In the genomic region with DNA sequence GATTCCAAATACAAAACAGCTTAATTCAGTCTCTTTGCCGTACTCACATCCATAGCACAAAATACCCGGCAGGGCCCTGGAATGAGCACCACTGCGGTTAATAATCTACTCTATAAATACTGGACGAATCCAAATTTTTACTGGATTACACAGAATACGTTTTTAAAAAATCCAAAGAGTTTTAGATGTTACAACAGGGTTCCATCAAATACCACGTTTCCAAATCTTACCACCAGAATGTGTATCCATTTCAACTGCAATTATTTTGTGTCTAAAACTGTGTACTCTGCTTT, we compare ENCODE assay signal across 8 cellular contexts. TPM values are rescaled to one million over a fixed set of nuclear protein-coding genes. Genes with fewer than 3 reads are reported as not detected.
DNase-seq lines count a peak whose midpoint lies in the region; ATAC-seq and TF ChIP-seq lines count a peak whose summit lies in the region.

No MANE protein-coding gene starts in this region.

- peak overlapping the region; percentile 100 for H3K27ac ChIP-seq in endodermal cell (ENCODE audit: low read depth, low read length)

- peak overlapping the region; percentile 99 for H3K9ac ChIP-seq in endodermal cell (ENCODE audit: extremely low read depth, low read length, poor library complexity, severe bottlenecking)

- no peaks in the 10 kb centered on the region for H3K27me3 Mint-ChIP-seq in endodermal cell (ENCODE audit: insufficient read depth)
- peaks cover 10% of the 10 kb centered on the region for H3K27me3 Mint-ChIP-seq in neural crest cell (ENCODE audit: low read depth)

- no peaks in the 10 kb centered on the region for H3K36me3 Mint-ChIP-seq in endodermal cell (ENCODE audit: low read depth)
- H3K36me3 Mint-ChIP-seq in neural crest cell (ENCODE audit: low read depth), result peaks cover 6% of the 10 kb centered on the region

- H3K27me3 ChIP-seq in endodermal cell (ENCODE audit: control insufficient read depth, insufficient read depth, low read length, poor library complexity, severe bottlenecking), result no peaks in the 10 kb centered on the region

- no peak for ATAC-seq in HG03139 (IDR thresholded peaks at IDR 0.05; ENCODE audit: unreplicated experiment)

- DNase-seq in DMS53 (lab: John Stamatoyannopoulos, UW) (peak; percentile 21), DMS53 treated with DMSO at 0.1 percent for 48 hours (lab: John Stamatoyannopoulos, UW; ENCODE audit: unreplicated experiment) (no peak), OCI-M1 (lab: John Stamatoyannopoulos, UW) (peak; percentile 55), endodermal cell (no peak), neural crest cell (ENCODE audit: low read depth, low spot score) (no peak), GM20000 (ENCODE audit: low spot score) (no peak), NCI-H1048 (lab: John Stamatoyannopoulos, UW) (no peak)

- H3K4me1 Mint-ChIP-seq in endodermal cell (peaks cover 8% of the 10 kb centered on the region), neural crest cell (peaks cover 37% of the 10 kb centered on the region)

- TF ChIP-seq CTCF in endodermal cell (conservative IDR thresholded peaks at IDR 0.05) (no peak), neural crest cell (conservative IDR thresholded peaks at IDR 0.05) (no peak), GM20000 (IDR thresholded peaks at IDR 0.05; ENCODE audit: extremely low read depth, missing control alignments) (no peak)

- no peaks in the 10 kb centered on the region for H3K4me1 ChIP-seq in endodermal cell (ENCODE audit: control insufficient read depth, insufficient read depth, low read length)

- H3K27ac Mint-ChIP-seq in endodermal cell, result peak overlapping the region; percentile 97
- peak overlapping the region; percentile 100 for H3K27ac Mint-ChIP-seq in neural crest cell (ENCODE audit: unreplicated experiment)

- H3K4me3 ChIP-seq in endodermal cell (ENCODE audit: low read length), result peak overlapping the region; percentile 91

- H3K9me3 Mint-ChIP-seq in endodermal cell (no peaks in the 10 kb centered on the region), neural crest cell (no peaks in the 10 kb centered on the region)

- H3K4me3 Mint-ChIP-seq in endodermal cell, result peak overlapping the region; percentile 99
- peak overlapping the region; percentile 97 for H3K4me3 Mint-ChIP-seq in neural crest cell

- WGBS in endodermal cell (ENCODE audit: insufficient coverage in 1 of 2, insufficient read length in 1 of 2), 2 experiments, result 14 to 17% methylated on average over 5 to 6 of the region's 6 CpGs

- no peaks in the 10 kb centered on the region for H3K9me3 ChIP-seq in endodermal cell (ENCODE audit: control insufficient read depth, low read length)

- no peaks in the 10 kb centered on the region for H3K36me3 ChIP-seq in endodermal cell (ENCODE audit: control insufficient read depth, insufficient read depth, low read length)

RNA-seq across cellular contexts. Expression of a gene that starts 1.8 kb away (rescaled TPM):
- total RNA-seq in endodermal cell, result 10 to 100 TPM; 23.2 to 23.6 TPM
- polyA plus RNA-seq in endodermal cell (2013, experiment 1 of 2), result 23.8 TPM
- 25.8 TPM for polyA plus RNA-seq in endodermal cell (2013, experiment 2 of 2)
- 26.8 and 29.6 TPM in 2 replicates for total RNA-seq in neural crest cell

RNA-seq across cellular contexts. Expression of a gene that starts 5.8 kb away (rescaled TPM):
- total RNA-seq in endodermal cell (10 to 100 TPM; 53.0 to 53.2 TPM), neural crest cell (81.5 and 92.3 TPM in 2 replicates)
- 29.5 TPM for polyA plus RNA-seq in endodermal cell (2013, experiment 1 of 2)
- polyA plus RNA-seq in endodermal cell (2013, experiment 2 of 2), result 28.6 TPM

Comparison
In these comparisons a context has a peak if more than half of its experiments do, and no peak if none do; other contexts are left out.
1. DNase-seq: peak in DMS53 (single experiment) and OCI-M1 (single experiment); none in DMS53 treated with DMSO at 0.1 percent for 48 hours (single experiment), endodermal cell (single experiment), neural crest cell (single experiment), GM20000 (single experiment) and NCI-H1048 (single experiment).